Comparison of ENCODE assay signal across 9 cellular contexts in the genomic region with DNA sequence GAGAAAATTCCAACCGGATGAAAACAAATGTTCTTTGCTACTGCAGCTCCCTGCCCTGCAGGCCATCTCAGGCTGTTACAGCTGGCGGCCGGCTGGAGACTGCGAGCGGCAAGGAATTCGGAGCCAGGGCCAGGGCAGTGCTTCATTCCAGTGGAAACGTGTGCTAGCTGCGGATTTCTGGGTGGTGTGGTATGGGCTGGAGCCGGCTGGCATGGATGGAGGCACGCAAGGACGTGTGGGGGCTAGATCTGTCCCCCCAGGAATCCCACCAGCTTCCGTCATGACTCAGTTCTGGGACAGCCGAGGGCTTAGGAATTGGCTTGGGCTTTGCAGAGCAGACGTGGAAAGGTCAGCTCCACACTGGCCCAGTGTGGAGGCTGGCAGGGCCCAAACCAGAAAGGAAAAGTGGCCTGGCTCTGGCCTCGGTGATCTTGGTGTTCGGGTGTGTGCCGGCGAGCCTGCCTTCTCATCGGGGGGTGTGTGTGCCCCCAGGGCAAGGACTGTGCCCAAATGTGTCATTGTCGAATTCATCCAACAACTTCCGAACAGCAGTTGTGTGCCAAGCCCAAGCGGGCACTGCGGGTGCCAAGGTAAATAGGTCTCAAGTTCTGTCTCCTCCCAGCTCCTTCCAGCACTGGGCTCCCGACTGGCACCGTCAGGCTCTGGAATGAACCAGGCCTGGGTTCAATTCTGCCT. TPM values are rescaled to one million over a fixed set of nuclear protein-coding genes. Genes with fewer than 3 reads are reported as not detected.
A peak's percentile ranks its signal among the peaks of the same experiment; 100 is the strongest.
DNase-seq lines count a peak whose midpoint lies in the region; ATAC-seq, FAIRE-seq and TF ChIP-seq lines count a peak whose summit lies in the region.
"Had no signal": no experiment of that assay in that cellular context is flagged by ENCODE, and none has a peak within 500 bp of the region (broad histone marks: within the 10 kb centered on the region; RNA-seq: fewer than 3 reads in every experiment).

No MANE protein-coding gene starts in this region.

- CTCF ChIA-PET in AG04449 (lab: Yijun Ruan, JAX), result interaction anchor here (0.9 to 1.1 kb wide), 3 partner anchors 11 to 368 kb away, joined by 3 to 7 read pairs (median 3); no protein-coding TSS in a partner anchor

- TF ChIP-seq CTCF in AG04449 (IDR thresholded peaks at IDR 0.05; ENCODE audit: insufficient read depth, low read length, missing control alignments) (peak; percentile 31), epithelial cell of esophagus (IDR thresholded peaks at IDR 0.05; ENCODE audit: insufficient read depth, low read depth, low read length, missing control alignments) (peak; percentile 45)

- no peak overlapping the region for H3K4me3 ChIP-seq in AG04449 (ENCODE audit: low read depth, low read length)
- H3K4me3 ChIP-seq in epithelial cell of esophagus (ENCODE audit: low read length), result no peak overlapping the region
- H3K4me3 ChIP-seq in muscle layer of duodenum (ENCODE audit: low read depth in 1 of 2, low read length in 2 of 2), result peak overlapping the region in 1 of 2 donors; percentile 6

- POLR2A ChIA-PET in AG04449 (lab: Yijun Ruan, JAX), result interaction anchor here (0.6 kb wide), 1 partner anchor 358 kb away, joined by 3 read pairs; no protein-coding TSS in a partner anchor

- H3K36me3 ChIP-seq in muscle layer of duodenum (ENCODE audit: control insufficient read depth in 1 of 2, insufficient read depth in 2 of 2, low read length in 2 of 2), result no peaks in the 10 kb centered on the region

- H3K27ac ChIP-seq in muscle layer of duodenum (ENCODE audit: low read length), result peak overlapping the region; percentile 58

- peaks cover 6 to 42% of the 10 kb centered on the region in 2 donors for H3K4me1 ChIP-seq in muscle layer of duodenum (ENCODE audit: control insufficient read depth in 1 of 2, insufficient read depth in 2 of 2, low read length in 2 of 2)

- DNase-seq in AG04449 (ENCODE audit: low read depth, low spot score), result no peak
- peak; percentile 92 for DNase-seq in NCI-H460 (ENCODE audit: extremely low read depth, low read depth)
- DNase-seq in epithelial cell of esophagus (ENCODE audit: low read depth), result peak; percentile 94
- no peak for DNase-seq in putamen (ENCODE audit: low spot score)
- DNase-seq in medulla oblongata (ENCODE audit: extremely low spot score), result no peak
- DNase-seq in GM19239 (ENCODE audit: insufficient read length, low spot score), result no peak
- DNase-seq: CD8-positive, alpha-beta T cell had no signal

- no peaks in the 10 kb centered on the region for H3K9me3 ChIP-seq in muscle layer of duodenum (ENCODE audit: control insufficient read depth in 1 of 2, low read length in 2 of 2)

- no peak for FAIRE-seq in GM19239 (lab: Jason Lieb, UNC)

- ATAC-seq in HG03159 (IDR thresholded peaks at IDR 0.05; ENCODE audit: unreplicated experiment), result no peak
- ATAC-seq: CD8-positive, alpha-beta T cell had no signal

- H3K27me3 ChIP-seq in muscle layer of duodenum (ENCODE audit: low read depth, low read length), result no peaks in the 10 kb centered on the region

RNA-seq across cellular contexts. Expression of a gene that starts 48.1 kb away (rescaled TPM):
- 8.6 and 9.8 TPM in 2 replicates for total RNA-seq in NCI-H460 (2014; rRNA removed; shearing (Covaris generic))
- polyA plus RNA-seq in NCI-H460 (2014; cell fraction: nucleus; rRNA removed), result 7.9 and 9.7 TPM in 2 replicates
- total RNA-seq: CD8-positive, alpha-beta T cell had no signal

Comparison
In these comparisons a context has a peak if more than half of its experiments do, and no peak if none do; other contexts are left out.
1. DNase-seq: peak in NCI-H460 (single experiment) and epithelial cell of esophagus (single experiment); none in AG04449 (single experiment), putamen (single experiment), medulla oblongata (single experiment) and GM19239 (single experiment).